Comparison of ENCODE assay signal across 8 cellular contexts in genomic region chr15:64162478-64162868, GRCh38. TPM values are rescaled to one million over a fixed set of nuclear protein-coding genes. Genes with fewer than 3 reads are reported as not detected.
A peak's percentile ranks its signal among the peaks of the same experiment; 100 is the strongest.
DNase-seq lines count a peak whose midpoint lies in the region; ATAC-seq, FAIRE-seq and TF ChIP-seq lines count a peak whose summit lies in the region.

No MANE protein-coding gene starts in this region.

- H3K4me2 ChIP-seq in HepG2 (ENCODE audit: low read depth, low read length), result peak overlapping the region; percentile 87

- H3K4me1 ChIP-seq in HepG2 (ENCODE audit: insufficient read depth, low read length) (peaks cover 54% of the 10 kb centered on the region), thyroid gland (peaks cover 29 to 49% of the 10 kb centered on the region in 2 donors)

- H3K27me3 ChIP-seq in HepG2 (ENCODE audit: control insufficient read depth in 1 of 2, insufficient read depth in 2 of 2, low read length in 2 of 2) (no peaks in the 10 kb centered on the region; a peak in 1 of 5 replicates), thyroid gland (no peaks in the 10 kb centered on the region)

- H3K4me1 Mint-ChIP-seq in activated T-cell treated with anti-CD3 and anti-CD28 coated beads, Interleukin-2, amount 50 U/mL, for 72 hours (ENCODE audit: low read depth), result peaks cover 70% of the 10 kb centered on the region
- peaks cover 57% of the 10 kb centered on the region for H3K4me1 Mint-ChIP-seq in brain

- H3K27me3 Mint-ChIP-seq in activated T-cell treated with anti-CD3 and anti-CD28 coated beads, Interleukin-2, amount 50 U/mL, for 72 hours (ENCODE audit: low read depth), result no peaks in the 10 kb centered on the region
- peaks cover 5% of the 10 kb centered on the region for H3K27me3 Mint-ChIP-seq in brain

- no TSS peak for BruUV-seq in HepG2 (replicated peaks; lab: Mats Ljungman, UMichigan)

- in situ Hi-C loops in HepG2 (cut with HindIII; ENCODE audit: extremely low pct_ligation_motif_present, low pct_unique_long_range_greater_than_20kb), result no loop called here

- no peak for FAIRE-seq in HepG2 (lab: Jason Lieb, UNC)

- POLR2A ChIA-PET in HepG2 (lab: Yijun Ruan, JAX), result interaction anchor here (0.5 to 4.4 kb wide), 10 partner anchors 9 to 564 kb away, joined by 3 to 52 read pairs (median 9); partner anchors contain the start of genes CIAO2A, SNX1 and TRIP4

- DNase-seq in activated T-cell treated with anti-CD3 and anti-CD28 coated beads, Interleukin-2, amount 50 U/mL, for 72 hours, result no peak
- DNase-seq in activated T-cell treated with anti-CD3 and anti-CD28 coated beads for 4 hours (no peak), HepG2 (ENCODE audit: low spot score) (no peak), thyroid gland (no peak), CD1c-positive myeloid dendritic cell (ENCODE audit: extremely low spot score) (no peak), occipital lobe (lab: John Stamatoyannopoulos, UW) (no peak)

- intact Hi-C loops in HepG2 (cut with micrococcal nuclease; ENCODE audit: unreplicated experiment), result loop anchor here (5.0 kb wide), 2 partner anchors 195 to 520 kb away; partner anchors contain the start of gene CSNK1G1
- intact Hi-C loops in thyroid gland (cut with DNase I), result loop anchor here (5.0 kb wide), 1 partner anchor 190 kb away; no protein-coding TSS in a partner anchor

- TF ChIP-seq POLR2A in HepG2 (IDR thresholded peaks at IDR 0.05; ENCODE audit: insufficient read depth in 1 of 2, low read depth in 2 of 2, low read length in 2 of 2) (no peak), thyroid gland (IDR thresholded peaks at IDR 0.05) (no peak)

- peak overlapping the region; percentile 87 for H3K27ac ChIP-seq in HepG2 (ENCODE audit: extremely low read length, insufficient read depth, low read length)
- H3K27ac ChIP-seq in thyroid gland, result peak overlapping the region; percentile 51 to 72 (median 54)

- peaks cover 18% of the 10 kb centered on the region for H4K20me1 ChIP-seq in HepG2 (ENCODE audit: insufficient read depth, low read length)

- no peak overlapping the region for H2AFZ ChIP-seq in HepG2 (ENCODE audit: low read length)

- 3% methylated on average over 5 of the region's 21 CpGs for WGBS in HepG2 (ENCODE audit: low lambda C conversion rate)
- WGBS in thyroid gland, 2 donors, result 0 to 1% methylated on average over 17 to 18 of the region's 21 CpGs

- H3K36me3 Mint-ChIP-seq in activated T-cell treated with anti-CD3 and anti-CD28 coated beads, Interleukin-2, amount 50 U/mL, for 72 hours (ENCODE audit: insufficient read depth in 2 of 2), result peaks cover 18 to 25% of the 10 kb centered on the region in 2 donors
- peaks cover 33% of the 10 kb centered on the region for H3K36me3 Mint-ChIP-seq in brain

- H3K27ac Mint-ChIP-seq in activated T-cell treated with anti-CD3 and anti-CD28 coated beads, Interleukin-2, amount 50 U/mL, for 72 hours, result peak overlapping the region; percentile 92
- peak overlapping the region; percentile 80 to 94 (median 89) for H3K27ac Mint-ChIP-seq in brain

- TF ChIP-seq EP300 in HepG2 (IDR thresholded peaks at IDR 0.05; ENCODE audit: low read depth in 2 of 2, low read length in 2 of 2), result no peak
- TF ChIP-seq EP300 in HepG2 (CRISPR knock-in tag; IDR thresholded peaks at IDR 0.05; ENCODE audit: borderline replicate concordance), result no peak

- CTCF ChIA-PET in HepG2 (lab: Yijun Ruan, JAX; ENCODE audit: low intra/inter-chr PET ratio, low total read pairs), result no interaction called here

- H3K4me3 ChIP-seq in HepG2 (replicated peaks in 1 of 3; ENCODE audit: insufficient read depth in 1 of 3, low read depth in 2 of 3, low read length in 3 of 3) (peak overlapping the region; percentile 95 to 98 (median 97)), thyroid gland (replicated peaks in 1 of 3) (peak overlapping the region; percentile 63 to 77 (median 69))

- no peaks in the 10 kb centered on the region for H3K9me3 ChIP-seq in HepG2 (ENCODE audit: low read length)
- H3K9me3 ChIP-seq in thyroid gland, result no peaks in the 10 kb centered on the region

- H3K9ac ChIP-seq in HepG2 (ENCODE audit: insufficient read depth, low read depth, low read length), result peak overlapping the region; percentile 91

- TF ChIP-seq CTCF in brain (conservative IDR thresholded peaks at IDR 0.05), result no peak
- no peak for TF ChIP-seq CTCF in HepG2 (CRISPR knock-in tag; IDR thresholded peaks at IDR 0.05)
- no peak for TF ChIP-seq CTCF in thyroid gland (IDR thresholded peaks at IDR 0.05)

- TF ChIP-seq RAD21 in HepG2 (CRISPR knock-in tag; IDR thresholded peaks at IDR 0.05), result no peak

- peaks cover 18 to 31% of the 10 kb centered on the region in 2 experiments for H3K36me3 ChIP-seq in HepG2 (replicated peaks in 1 of 2; ENCODE audit: control insufficient read depth in 1 of 2, insufficient read depth in 2 of 2, low read length in 2 of 2)
- H3K36me3 ChIP-seq in thyroid gland, result peaks cover 38 to 39% of the 10 kb centered on the region in 2 donors

- no peaks in the 10 kb centered on the region for H3K9me3 Mint-ChIP-seq in activated T-cell treated with anti-CD3 and anti-CD28 coated beads, Interleukin-2, amount 50 U/mL, for 72 hours
- H3K9me3 Mint-ChIP-seq in brain, result no peaks in the 10 kb centered on the region

- H3K4me3 Mint-ChIP-seq in activated T-cell treated with anti-CD3 and anti-CD28 coated beads, Interleukin-2, amount 50 U/mL, for 72 hours, result peak overlapping the region; percentile 88 to 97
- peak overlapping the region; percentile 81 to 93 (median 91) for H3K4me3 Mint-ChIP-seq in brain

- H3K79me2 ChIP-seq in HepG2 (ENCODE audit: insufficient read depth, low read length), result peaks cover 31% of the 10 kb centered on the region

- peak; percentile 24 to 25 for ATAC-seq in activated T-cell treated with anti-CD3 and anti-CD28 coated beads, Interleukin-2, amount 50 U/mL, for 72 hours (replicated peaks in 1 of 2)
- peak; percentile 17 for ATAC-seq in HG03460 (IDR thresholded peaks at IDR 0.05; ENCODE audit: unreplicated experiment)
- peak; percentile 51 for ATAC-seq in HepG2

TF ChIP-seq in HepG2, 621 proteins besides CTCF, POLR2A, EP300 and RAD21 (continues in another document):
- TF ChIP-seq CENPT (CRISPR knock-in tag; IDR thresholded peaks at IDR 0.05; ENCODE audit: low read depth) (no peak), ZFYVE20 (CRISPR knock-in tag; IDR thresholded peaks at IDR 0.05; ENCODE audit: borderline replicate concordance, low read depth) (no peak)

RNA-seq across cellular contexts. Expression of gene PPIB, which starts 0.3 kb away (rescaled TPM):
- 100 to 1,000 TPM; 228 to 302 TPM for total RNA-seq in activated T-cell treated with anti-CD3 and anti-CD28 coated beads, Interleukin-2, amount 50 U/mL, for 72 hours
- polyA plus RNA-seq in brain (ENCODE audit: insufficient read depth, low read depth, low replicate concordance) (332 TPM), HepG2 (2011; rRNA removed) (720 and 780 TPM in 2 replicates)
- total RNA-seq in HepG2 (2016; rRNA removed; fragmentation: Illumina TruSeq; extraction: Trizol) (476 and 882 TPM in 2 replicates), thyroid gland (1,000 to 10,000 TPM; 1,046 to 3,819 (median 1,394) TPM), occipital lobe (142 TPM)
- 310 and 329 TPM in 2 replicates for total RNA-seq in HepG2 (2016; cell fraction: cytosol; rRNA removed; fragmentation: Illumina TruSeq; extraction: Trizol; ENCODE audit: low read depth)
- total RNA-seq in HepG2 (2016; cell fraction: insoluble cytoplasmic fraction; rRNA removed; fragmentation: Illumina TruSeq; extraction: Trizol), result 469 and 893 TPM in 2 replicates
- 263 and 284 TPM in 2 replicates for total RNA-seq in HepG2 (2016; cell fraction: membrane; rRNA removed; fragmentation: Illumina TruSeq; extraction: Trizol)
- 653 and 716 TPM in 2 replicates for total RNA-seq in HepG2 (2016; cell fraction: nucleus; rRNA removed; fragmentation: Illumina TruSeq; extraction: Trizol)
- polyA plus RNA-seq in HepG2 (2011; cell fraction: cytosol; rRNA removed), result 860 and 980 TPM in 2 replicates
- polyA plus RNA-seq in HepG2 (2011; cell fraction: nucleus; rRNA removed), result 242 and 249 TPM in 2 replicates
- polyA plus RNA-seq in HepG2 (2012), result 536 and 675 TPM in 2 replicates
- 356 and 376 TPM in 2 replicates for polyA plus RNA-seq in HepG2 (2016; cell fraction: cytosol; fragmentation: Illumina TruSeq; extraction: Trizol; ENCODE audit: low read depth)
- 548 and 588 TPM in 2 replicates for polyA plus RNA-seq in HepG2 (2016; cell fraction: insoluble cytoplasmic fraction; fragmentation: Illumina TruSeq; extraction: Trizol; ENCODE audit: low read depth)
- 269 and 288 TPM in 2 replicates for polyA plus RNA-seq in HepG2 (2016; cell fraction: membrane; fragmentation: Illumina TruSeq; extraction: Trizol; ENCODE audit: low read depth)
- 1,346 and 1,446 TPM in 2 replicates for polyA plus RNA-seq in HepG2 (2016; cell fraction: nucleus; fragmentation: Illumina TruSeq; extraction: Trizol; ENCODE audit: insufficient read depth, low read depth)
- 378 and 425 TPM in 2 replicates for polyA minus RNA-seq in HepG2 (2011; rRNA and poly(A)+ RNA removed; ENCODE audit: low replicate concordance)
- 221 and 246 TPM in 2 replicates for polyA minus RNA-seq in HepG2 (2011; cell fraction: cytosol; rRNA and poly(A)+ RNA removed)
- 88.7 and 104 TPM in 2 replicates for polyA minus RNA-seq in HepG2 (2011; cell fraction: nucleus; rRNA and poly(A)+ RNA removed)

RNA-seq across cellular contexts. Expression of gene SNX22, which starts 10.9 kb away (rescaled TPM):
- total RNA-seq in activated T-cell treated with anti-CD3 and anti-CD28 coated beads, Interleukin-2, amount 50 U/mL, for 72 hours, result under 1 TPM; 0.60 to 0.74 TPM
- 13.4 TPM for polyA plus RNA-seq in brain (ENCODE audit: insufficient read depth, low read depth, low replicate concordance)
- 3.1 and 5.5 TPM in 2 replicates for total RNA-seq in HepG2 (2016; rRNA removed; fragmentation: Illumina TruSeq; extraction: Trizol)
- total RNA-seq in HepG2 (2016; cell fraction: cytosol; rRNA removed; fragmentation: Illumina TruSeq; extraction: Trizol; ENCODE audit: low read depth), result 1.2 TPM in 2 replicates
- 3.8 and 4.8 TPM in 2 replicates for total RNA-seq in HepG2 (2016; cell fraction: insoluble cytoplasmic fraction; rRNA removed; fragmentation: Illumina TruSeq; extraction: Trizol)
- 1.7 and 2.0 TPM in 2 replicates for total RNA-seq in HepG2 (2016; cell fraction: membrane; rRNA removed; fragmentation: Illumina TruSeq; extraction: Trizol)
- 5.3 and 5.7 TPM in 2 replicates for total RNA-seq in HepG2 (2016; cell fraction: nucleus; rRNA removed; fragmentation: Illumina TruSeq; extraction: Trizol)
- 2.3 and 2.4 TPM in 2 replicates for polyA plus RNA-seq in HepG2 (2011; rRNA removed)
- 1.00 and 1.3 TPM in 2 replicates for polyA plus RNA-seq in HepG2 (2011; cell fraction: cytosol; rRNA removed)
- polyA plus RNA-seq in HepG2 (2011; cell fraction: nucleus; rRNA removed), result 10.3 and 12.4 TPM in 2 replicates
- polyA plus RNA-seq in HepG2 (2012), result 2.3 and 2.6 TPM in 2 replicates
- 1.4 TPM in 2 replicates for polyA plus RNA-seq in HepG2 (2016; cell fraction: cytosol; fragmentation: Illumina TruSeq; extraction: Trizol; ENCODE audit: low read depth)
- polyA plus RNA-seq in HepG2 (2016; cell fraction: insoluble cytoplasmic fraction; fragmentation: Illumina TruSeq; extraction: Trizol; ENCODE audit: low read depth), result 3.3 and 4.2 TPM in 2 replicates
- polyA plus RNA-seq in HepG2 (2016; cell fraction: membrane; fragmentation: Illumina TruSeq; extraction: Trizol; ENCODE audit: low read depth), result 1.9 and 2.2 TPM in 2 replicates
- 11.9 and 12.0 TPM in 2 replicates for polyA plus RNA-seq in HepG2 (2016; cell fraction: nucleus; fragmentation: Illumina TruSeq; extraction: Trizol; ENCODE audit: insufficient read depth, low read depth)
- 0.68 and 5.4 TPM in 2 replicates for polyA minus RNA-seq in HepG2 (2011; rRNA and poly(A)+ RNA removed; ENCODE audit: low replicate concordance)
- 0.40 and 1.1 TPM in 2 replicates for polyA minus RNA-seq in HepG2 (2011; cell fraction: cytosol; rRNA and poly(A)+ RNA removed)
- polyA minus RNA-seq in HepG2 (2011; cell fraction: nucleus; rRNA and poly(A)+ RNA removed), result 7.0 TPM in 2 replicates
- 100 to 1,000 TPM; 102 to 241 (median 123) TPM for total RNA-seq in thyroid gland
- total RNA-seq in occipital lobe, result 14.5 TPM
